7 cellular contexts compared by ENCODE assay signal in the genomic region with DNA sequence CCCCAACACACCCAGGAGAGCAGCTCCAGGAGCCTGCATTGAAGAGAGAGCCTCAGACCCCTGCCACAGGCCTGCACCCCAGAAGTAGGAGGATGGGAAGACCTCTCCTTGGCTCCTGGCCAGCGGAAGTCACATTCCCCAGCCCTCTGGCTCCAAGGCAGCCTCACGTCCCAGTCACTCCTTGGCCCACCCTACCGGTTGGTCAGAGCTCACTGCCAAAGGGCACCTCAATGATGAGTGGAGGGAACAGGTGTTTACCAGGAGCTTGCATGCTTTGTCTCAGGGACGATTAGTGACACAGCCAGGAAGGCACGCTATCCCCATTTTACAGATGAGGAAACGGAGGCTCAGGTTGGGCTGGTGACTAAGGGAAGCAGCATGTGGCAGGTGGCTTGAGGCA. TPM values are rescaled to one million over a fixed set of nuclear protein-coding genes. Genes with fewer than 3 reads are reported as not detected.
"Had no signal": no experiment of that assay in that cellular context is flagged by ENCODE, and none has a peak within 500 bp of the region (broad histone marks: within the 10 kb centered on the region; RNA-seq: fewer than 3 reads in every experiment).

No MANE protein-coding gene starts in this region.

RNA-seq across cellular contexts. Expression of a gene that starts 1.0 kb away (rescaled TPM):
- total RNA-seq: MCF 10A, NCI-H460, OCI-LY7, Right ventricle myocardium inferior, RPMI7951, SJSA1 had no signal
- polyA plus RNA-seq: SK-N-SH had no signal

RNA-seq across cellular contexts. Expression of a gene that starts 50.8 kb away (rescaled TPM):
- total RNA-seq: NCI-H460, OCI-LY7, SJSA1 had no signal
- polyA plus RNA-seq: SK-N-SH had no signal
